In the genomic region with DNA sequence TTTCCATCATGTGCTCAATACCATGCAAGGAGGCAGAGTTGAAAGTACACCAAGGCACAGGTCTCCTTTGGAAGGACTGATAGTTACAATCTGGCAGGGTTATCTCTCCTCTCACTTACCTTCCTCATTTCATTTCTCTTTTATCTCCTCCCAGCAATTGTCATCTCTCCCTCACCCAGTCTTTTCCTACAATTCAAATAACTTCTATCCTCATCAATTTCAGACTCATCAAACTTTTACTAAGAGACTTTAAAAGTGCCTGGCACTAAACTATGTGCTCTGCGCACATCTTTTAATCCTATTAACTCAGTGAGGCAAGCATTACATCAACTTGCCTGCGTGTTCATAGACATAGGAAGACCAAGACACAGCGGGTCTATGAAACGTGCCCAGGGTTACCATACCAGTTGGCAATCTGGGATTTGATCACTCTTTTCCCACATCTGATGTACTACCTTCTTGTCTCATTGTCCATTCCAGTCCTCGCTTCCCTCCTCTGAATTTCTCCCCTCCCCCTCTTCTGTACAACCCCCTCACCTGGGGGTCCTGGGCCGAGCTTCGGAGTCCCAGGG, we compare ENCODE assay signal across 6 cellular contexts. TPM values are rescaled to one million over a fixed set of nuclear protein-coding genes. Genes with fewer than 3 reads are reported as not detected.
DNase-seq lines count a peak whose midpoint lies in the region; TF ChIP-seq lines count a peak whose summit lies in the region.

No MANE protein-coding gene starts in this region.

- intact Hi-C loops in activated CD4-positive, alpha-beta memory T cell treated with anti-CD3 and anti-CD28 coated beads for 36 hours (cut with micrococcal nuclease): loop anchor here (2.0 kb wide), 2 partner anchors 18 to 32 kb away; a partner anchor contains a TSS

- POLR2A ChIA-PET in activated CD4-positive, alpha-beta memory T cell treated with anti-CD3 and anti-CD28 coated beads for 36 hours (lab: Charles Lee): interaction anchor here (1.0 to 2.5 kb wide), 7 partner anchors 8 to 54 kb away, joined by 3 to 21 read pairs (median 3); a partner anchor contains a TSS

- peak overlapping the region; percentile 93 to 99 for H3K9ac ChIP-seq in liver (ENCODE audit: low read depth in 1 of 2, low read length in 2 of 2)

- H3K9me3 ChIP-seq in liver (ENCODE audit: control insufficient read depth in 4 of 4, low read length in 3 of 4): no peaks in the 10 kb centered on the region

- H3K4me3 ChIP-seq in liver (ENCODE audit: low read depth in 1 of 3, low read length in 3 of 3): peak overlapping the region; percentile 95 to 98 (median 96)

- peak overlapping the region; percentile 84 for H3K27ac Mint-ChIP-seq in activated CD4-positive, alpha-beta memory T cell treated with anti-CD3 and anti-CD28 coated beads for 36 hours

- no peaks in the 10 kb centered on the region for H3K27me3 ChIP-seq in liver (ENCODE audit: control insufficient read depth in 4 of 4, insufficient read depth in 4 of 4, low read length in 3 of 4)

- H3K27me3 Mint-ChIP-seq in activated CD4-positive, alpha-beta memory T cell treated with anti-CD3 and anti-CD28 coated beads for 36 hours: no peaks in the 10 kb centered on the region

- peak overlapping the region; percentile 92 to 94 for H3K27ac ChIP-seq in liver (ENCODE audit: low read depth in 1 of 2, low read length in 2 of 2)

- CTCF ChIA-PET in activated CD4-positive, alpha-beta memory T cell treated with anti-CD3 and anti-CD28 coated beads for 36 hours (lab: Charles Lee): interaction anchor here (0.7 to 2.8 kb wide), 5 partner anchors 10 to 69 kb away, joined by 4 to 16 read pairs (median 5); a partner anchor contains a TSS

- peaks cover 0 to 14% (median 7%) of the 10 kb centered on the region in 4 donors for H3K36me3 ChIP-seq in liver (ENCODE audit: control insufficient read depth in 4 of 4, insufficient read depth in 3 of 4, low read depth in 1 of 4, low read length in 3 of 4)

- peak overlapping the region; percentile 98 for H3K4me3 Mint-ChIP-seq in activated CD4-positive, alpha-beta memory T cell treated with anti-CD3 and anti-CD28 coated beads for 36 hours

- H3K36me3 Mint-ChIP-seq in activated CD4-positive, alpha-beta memory T cell treated with anti-CD3 and anti-CD28 coated beads for 36 hours: peaks cover 25% of the 10 kb centered on the region

- TF ChIP-seq RAD21 in liver (IDR thresholded peaks at IDR 0.05): no peak

- H3K4me1 ChIP-seq in liver (ENCODE audit: control insufficient read depth in 4 of 4, insufficient read depth in 4 of 4, low read length in 3 of 4): peaks cover 0 to 10% (median 6%) of the 10 kb centered on the region in 4 donors

- peaks cover 45% of the 10 kb centered on the region for H3K4me1 Mint-ChIP-seq in activated CD4-positive, alpha-beta memory T cell treated with anti-CD3 and anti-CD28 coated beads for 36 hours (ENCODE audit: low read depth)

- TF ChIP-seq CTCF in liver (IDR thresholded peaks at IDR 0.05; ENCODE audit: low read depth, low read length, missing input control): no peak

- 38% methylated on average over 7 of the region's 7 CpGs for WGBS in liver

- H3K9me3 Mint-ChIP-seq in activated CD4-positive, alpha-beta memory T cell treated with anti-CD3 and anti-CD28 coated beads for 36 hours: no peaks in the 10 kb centered on the region

- DNase-seq in HT-29 (ENCODE audit: low spot score) (peak; percentile 59), UCSD-AML1 (lab: John Stamatoyannopoulos, UW; ENCODE audit: unreplicated experiment) (no peak), DMS153 (lab: John Stamatoyannopoulos, UW) (no peak)
- no peak for DNase-seq in activated CD4-positive, alpha-beta memory T cell treated with anti-CD3 and anti-CD28 coated beads for 36 hours
- no peak for DNase-seq in NK-92 treated with Interleukin-12 subunit alpha and Interleukin-12 subunit beta, amount 100 ng/mL, for 24 hours (lab: John Stamatoyannopoulos, UW)

TF ChIP-seq in liver, 16 proteins besides CTCF, POLR2A, EP300 and RAD21:
- TF ChIP-seq NR2F2 (IDR thresholded peaks at IDR 0.05) (no peak), RXRA (IDR thresholded peaks at IDR 0.05) (no peak), TAF1 (conservative IDR thresholded peaks at IDR 0.05) (no peak), FOXA1 (IDR thresholded peaks at IDR 0.05) (no peak), SP1 (IDR thresholded peaks at IDR 0.05) (no peak), FOXA2 (IDR thresholded peaks at IDR 0.05) (no peak), YY1 (IDR thresholded peaks at IDR 0.05) (no peak)
- TF ChIP-seq, protein P1, sequence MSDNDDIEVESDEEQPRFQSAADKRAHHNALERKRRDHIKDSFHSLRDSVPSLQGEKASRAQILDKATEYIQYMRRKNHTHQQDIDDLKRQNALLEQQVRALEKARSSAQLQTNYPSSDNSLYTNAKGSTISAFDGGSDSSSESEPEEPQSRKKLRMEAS (IDR thresholded peaks at IDR 0.05): no peak
- TF ChIP-seq, protein P2, sequence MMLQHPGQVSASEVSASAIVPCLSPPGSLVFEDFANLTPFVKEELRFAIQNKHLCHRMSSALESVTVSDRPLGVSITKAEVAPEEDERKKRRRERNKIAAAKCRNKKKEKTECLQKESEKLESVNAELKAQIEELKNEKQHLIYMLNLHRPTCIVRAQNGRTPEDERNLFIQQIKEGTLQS (IDR thresholded peaks at IDR 0.05): no peak
- TF ChIP-seq, protein P3, sequence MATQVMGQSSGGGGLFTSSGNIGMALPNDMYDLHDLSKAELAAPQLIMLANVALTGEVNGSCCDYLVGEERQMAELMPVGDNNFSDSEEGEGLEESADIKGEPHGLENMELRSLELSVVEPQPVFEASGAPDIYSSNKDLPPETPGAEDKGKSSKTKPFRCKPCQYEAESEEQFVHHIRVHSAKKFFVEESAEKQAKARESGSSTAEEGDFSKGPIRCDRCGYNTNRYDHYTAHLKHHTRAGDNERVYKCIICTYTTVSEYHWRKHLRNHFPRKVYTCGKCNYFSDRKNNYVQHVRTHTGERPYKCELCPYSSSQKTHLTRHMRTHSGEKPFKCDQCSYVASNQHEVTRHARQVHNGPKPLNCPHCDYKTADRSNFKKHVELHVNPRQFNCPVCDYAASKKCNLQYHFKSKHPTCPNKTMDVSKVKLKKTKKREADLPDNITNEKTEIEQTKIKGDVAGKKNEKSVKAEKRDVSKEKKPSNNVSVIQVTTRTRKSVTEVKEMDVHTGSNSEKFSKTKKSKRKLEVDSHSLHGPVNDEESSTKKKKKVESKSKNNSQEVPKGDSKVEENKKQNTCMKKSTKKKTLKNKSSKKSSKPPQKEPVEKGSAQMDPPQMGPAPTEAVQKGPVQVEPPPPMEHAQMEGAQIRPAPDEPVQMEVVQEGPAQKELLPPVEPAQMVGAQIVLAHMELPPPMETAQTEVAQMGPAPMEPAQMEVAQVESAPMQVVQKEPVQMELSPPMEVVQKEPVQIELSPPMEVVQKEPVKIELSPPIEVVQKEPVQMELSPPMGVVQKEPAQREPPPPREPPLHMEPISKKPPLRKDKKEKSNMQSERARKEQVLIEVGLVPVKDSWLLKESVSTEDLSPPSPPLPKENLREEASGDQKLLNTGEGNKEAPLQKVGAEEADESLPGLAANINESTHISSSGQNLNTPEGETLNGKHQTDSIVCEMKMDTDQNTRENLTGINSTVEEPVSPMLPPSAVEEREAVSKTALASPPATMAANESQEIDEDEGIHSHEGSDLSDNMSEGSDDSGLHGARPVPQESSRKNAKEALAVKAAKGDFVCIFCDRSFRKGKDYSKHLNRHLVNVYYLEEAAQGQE (IDR thresholded peaks at IDR 0.05): no peak
TF ChIP-seq in liver: peak in this region for 0.

RNA-seq across cellular contexts. Expression of a gene that starts 1.2 kb away (rescaled TPM):
- 128 and 138 TPM in 2 replicates for total RNA-seq in HT-29 (2014; rRNA removed; shearing (Covaris generic))
- 100 to 1,000 TPM; 141 to 153 TPM for total RNA-seq in activated CD4-positive, alpha-beta memory T cell treated with anti-CD3 and anti-CD28 coated beads for 36 hours
- 10 to 100 TPM; 32.4 to 44.7 TPM for total RNA-seq in liver
- polyA plus RNA-seq in liver: 10 to 100 TPM; 17.9 to 32.5 TPM

RNA-seq across cellular contexts. Expression of a gene that starts 12.4 kb away (rescaled TPM):
- total RNA-seq in HT-29 (2014; rRNA removed; shearing (Covaris generic)): 77.4 and 93.6 TPM in 2 replicates
- total RNA-seq in activated CD4-positive, alpha-beta memory T cell treated with anti-CD3 and anti-CD28 coated beads for 36 hours: 100 to 1,000 TPM; 142 to 143 TPM
- 10 to 100 TPM in 1 of 2 donors, 1 to 10 TPM in 1; 7.3 to 18.7 TPM for total RNA-seq in liver
- 10 to 100 TPM; 14.5 to 16.4 TPM for polyA plus RNA-seq in liver

RNA-seq across cellular contexts. Expression of a gene that starts 17.3 kb away (rescaled TPM):
- total RNA-seq in HT-29 (2014; rRNA removed; shearing (Covaris generic)): 5.6 and 11.2 TPM in 2 replicates
- 1 to 10 TPM; 2.0 to 2.1 TPM for total RNA-seq in activated CD4-positive, alpha-beta memory T cell treated with anti-CD3 and anti-CD28 coated beads for 36 hours
- 1 to 10 TPM in 1 of 2 donors, under 1 TPM in 1; 0.17 to 2.0 TPM for total RNA-seq in liver
- polyA plus RNA-seq in liver: 1 to 10 TPM in 1 of 2 donors, under 1 TPM in 1; 0.81 to 1.0 TPM

RNA-seq across cellular contexts. Expression of a gene that starts 20.7 kb away (rescaled TPM):
- total RNA-seq in HT-29 (2014; rRNA removed; shearing (Covaris generic)): 0.64 and 1.3 TPM in 2 replicates
- total RNA-seq in activated CD4-positive, alpha-beta memory T cell treated with anti-CD3 and anti-CD28 coated beads for 36 hours: 1 to 10 TPM; 2.0 TPM
- under 1 TPM; 0.67 to 0.79 TPM for total RNA-seq in liver
- polyA plus RNA-seq in liver: under 1 TPM; 0.27 to 0.28 TPM

RNA-seq across cellular contexts. Expression of a gene that starts 21.0 kb away (rescaled TPM):
- total RNA-seq in HT-29 (2014; rRNA removed; shearing (Covaris generic)): 379 and 403 TPM in 2 replicates
- 10 to 100 TPM; 68.5 to 69.9 TPM for total RNA-seq in activated CD4-positive, alpha-beta memory T cell treated with anti-CD3 and anti-CD28 coated beads for 36 hours
- 100 to 1,000 TPM in 1 of 2 donors, 10 to 100 TPM in 1; 98.5 to 120 TPM for total RNA-seq in liver
- polyA plus RNA-seq in liver: 10 to 100 TPM; 28.8 to 56.6 TPM
